ENCODE assay signal across 8 cellular contexts in genomic region chr17:64411999-64412771, GRCh38. TPM values are rescaled to one million over a fixed set of nuclear protein-coding genes. Genes with fewer than 3 reads are reported as not detected.
DNase-seq lines count a peak whose midpoint lies in the region; TF ChIP-seq lines count a peak whose summit lies in the region.

No MANE protein-coding gene starts in this region.

- CTCF ChIA-PET in Caco-2 (lab: Charles Lee) (no interaction called here), mammary epithelial cell (lab: Charles Lee; ENCODE audit: low non-redundant PET) (no interaction called here)

- BruUV-seq in Caco-2 (replicated peaks; lab: Mats Ljungman, UMichigan) (no TSS peak), mammary epithelial cell (replicated peaks; lab: Mats Ljungman, UMichigan) (no TSS peak)

- TF ChIP-seq CTCF in endodermal cell (conservative IDR thresholded peaks at IDR 0.05) = no peak
- no peak for TF ChIP-seq CTCF in type B pancreatic cell (conservative IDR thresholded peaks at IDR 0.05)
- no peak for TF ChIP-seq CTCF in Caco-2 (IDR thresholded peaks at IDR 0.05; ENCODE audit: insufficient read depth in 1 of 2, low read depth in 1 of 2, low read length in 1 of 2, severe bottlenecking in 1 of 2, unreplicated experiment in 1 of 2)
- TF ChIP-seq CTCF in mammary epithelial cell (conservative IDR thresholded peaks at IDR 0.05 in 1 of 2, IDR thresholded peaks at IDR 0.05 in 1 of 2; ENCODE audit: extremely low read depth in 1 of 2, insufficient read depth in 1 of 2, low read depth in 1 of 2, low read length in 2 of 2) = no peak

- H2AK5ac ChIP-seq in mesendoderm (ENCODE audit: low read length) = no peak overlapping the region

- H3K4me3 ChIP-seq in endodermal cell (ENCODE audit: low read length) = peak overlapping the region; percentile 64
- no peak overlapping the region for H3K4me3 ChIP-seq in mesendoderm (ENCODE audit: low read length)
- H3K4me3 ChIP-seq in Caco-2 (ENCODE audit: low read depth, low read length) = no peak overlapping the region
- no peak overlapping the region for H3K4me3 ChIP-seq in mammary epithelial cell (replicated peaks in 1 of 3; ENCODE audit: insufficient read depth in 1 of 3, low read depth in 2 of 3, low read length in 3 of 3)

- 40 to 44% methylated on average over 14 to 24 of the region's 24 CpGs for WGBS in endodermal cell (ENCODE audit: insufficient coverage in 1 of 2, insufficient read length in 1 of 2), 2 experiments
- whole genome bisulfite sequencing in mesendoderm (ENCODE audit: extremely low coverage, insufficient coverage, low lambda C conversion rate) = no CpG with 5 or more reads among the region's 24 CpGs
- WGBS in mammary epithelial cell (ENCODE audit: low coverage, missing lambda C conversion rate) = 79% methylated on average over 18 of the region's 24 CpGs

- no peaks in the 10 kb centered on the region for H3K9me3 ChIP-seq in endodermal cell (ENCODE audit: control insufficient read depth, low read length)
- H3K9me3 ChIP-seq in Caco-2 = no peaks in the 10 kb centered on the region
- H3K9me3 ChIP-seq in mammary epithelial cell (replicated peaks; ENCODE audit: insufficient read depth, low read length) = no peaks in the 10 kb centered on the region

- H4K5ac ChIP-seq in mesendoderm (ENCODE audit: low read length) = no peak overlapping the region

- H3K27ac ChIP-seq in endodermal cell (ENCODE audit: low read depth, low read length) (peak overlapping the region; percentile 74), mesendoderm (ENCODE audit: low read depth, low read length) (peak overlapping the region; percentile 65), mammary epithelial cell (ENCODE audit: insufficient read depth, low read depth, low read length) (no peak overlapping the region)

- H3K4me3 Mint-ChIP-seq in endodermal cell = peak overlapping the region; percentile 41
- peak overlapping the region; percentile 82 for H3K4me3 Mint-ChIP-seq in type B pancreatic cell
- H3K4me3 Mint-ChIP-seq in Caco-2 (ENCODE audit: unreplicated experiment) = no peak overlapping the region

- peaks cover 1% of the 10 kb centered on the region for H3K9me3 Mint-ChIP-seq in endodermal cell
- no peaks in the 10 kb centered on the region for H3K9me3 Mint-ChIP-seq in type B pancreatic cell
- no peaks in the 10 kb centered on the region for H3K9me3 Mint-ChIP-seq in Caco-2 (ENCODE audit: unreplicated experiment)

- H3K4me1 Mint-ChIP-seq in endodermal cell = peaks cover 25% of the 10 kb centered on the region
- H3K4me1 Mint-ChIP-seq in type B pancreatic cell (ENCODE audit: unreplicated experiment) = peaks cover 9% of the 10 kb centered on the region
- H3K4me1 Mint-ChIP-seq in Caco-2 (ENCODE audit: low read depth, unreplicated experiment) = no peaks in the 10 kb centered on the region

- no peak overlapping the region for H3K23ac ChIP-seq in mesendoderm (ENCODE audit: low read length)

- peak overlapping the region; percentile 6 for H3K18ac ChIP-seq in mesendoderm (ENCODE audit: low read length)

- H3K56ac ChIP-seq in mesendoderm (ENCODE audit: low read length) = peak overlapping the region; percentile 89

- H3K4me2 ChIP-seq in mesendoderm (ENCODE audit: low read length) (peak overlapping the region; percentile 53), mammary epithelial cell (ENCODE audit: insufficient read depth, low read depth, low read length) (no peak overlapping the region)

- no peaks in the 10 kb centered on the region for H4K20me1 ChIP-seq in mammary epithelial cell (ENCODE audit: insufficient read depth, low read length)

- H3K27me3 ChIP-seq in endodermal cell (ENCODE audit: control insufficient read depth, insufficient read depth, low read length, poor library complexity, severe bottlenecking) (no peaks in the 10 kb centered on the region), mesendoderm (ENCODE audit: insufficient read depth, low read length, poor library complexity) (no peaks in the 10 kb centered on the region), Caco-2 (replicated peaks; ENCODE audit: control insufficient read depth, insufficient read depth, low read length) (no peaks in the 10 kb centered on the region), mammary epithelial cell (ENCODE audit: insufficient read depth, low read length) (no peaks in the 10 kb centered on the region)

- no peak overlapping the region for H2BK5ac ChIP-seq in mesendoderm (ENCODE audit: low read length)

- dilution Hi-C loops in mammary epithelial cell (cut with HindIII; ENCODE audit: low sequenced_read_pairs) = no loop called here

- H3K36me3 Mint-ChIP-seq in endodermal cell (ENCODE audit: low read depth) (no peaks in the 10 kb centered on the region), type B pancreatic cell (no peaks in the 10 kb centered on the region), Caco-2 (ENCODE audit: insufficient read depth, unreplicated experiment) (no peaks in the 10 kb centered on the region)

- no peaks in the 10 kb centered on the region for H3K36me3 ChIP-seq in endodermal cell (ENCODE audit: control insufficient read depth, insufficient read depth, low read length)
- H3K36me3 ChIP-seq in mesendoderm (ENCODE audit: control insufficient read depth, insufficient read depth, low read length) = no peaks in the 10 kb centered on the region
- H3K36me3 ChIP-seq in Caco-2 (ENCODE audit: control insufficient read depth, insufficient read depth, low read length) = no peaks in the 10 kb centered on the region
- no peaks in the 10 kb centered on the region for H3K36me3 ChIP-seq in mammary epithelial cell (ENCODE audit: insufficient read depth, low read length)

- no peak overlapping the region for H4K8ac ChIP-seq in mesendoderm (ENCODE audit: low read depth, low read length)

- no peak overlapping the region for H3K4ac ChIP-seq in mesendoderm (ENCODE audit: low read depth, low read length)

- no peak overlapping the region for H2AFZ ChIP-seq in mammary epithelial cell (ENCODE audit: low read depth, low read length)

- no peak overlapping the region for H2BK15ac ChIP-seq in mesendoderm (replicated peaks; ENCODE audit: low read depth)

- DNase-seq in G401 (ENCODE audit: low spot score) (peak; percentile 72), NCI-H82 treated with DMSO at 0.1 percent for 48 hours (lab: John Stamatoyannopoulos, UW; ENCODE audit: unreplicated experiment) (peak; percentile 28), endodermal cell (peak; percentile 94), mesendoderm (peak; percentile 94), type B pancreatic cell (ENCODE audit: extremely low spot score, unreplicated experiment) (no peak), GOT3 (lab: John Stamatoyannopoulos, UW) (no peak), Caco-2 (no peak), mammary epithelial cell (no peak)

- peak overlapping the region; percentile 93 for H3K27ac Mint-ChIP-seq in endodermal cell
- H3K27ac Mint-ChIP-seq in type B pancreatic cell = peak overlapping the region; percentile 76
- no peak overlapping the region for H3K27ac Mint-ChIP-seq in Caco-2 (ENCODE audit: unreplicated experiment)

- H3K79me1 ChIP-seq in mesendoderm (ENCODE audit: low read length) = no peaks in the 10 kb centered on the region

- intact Hi-C loops in Caco-2 (cut with micrococcal nuclease; ENCODE audit: unreplicated experiment) (no loop called here), mammary epithelial cell (cut with micrococcal nuclease) (loop anchor here (10.0 kb wide), 1 partner anchor 497 kb away; the partner anchor contains the start of genes CSHL1 and GH1)

- H3K4me1 ChIP-seq in endodermal cell (ENCODE audit: control insufficient read depth, insufficient read depth, low read length) (peaks cover 8% of the 10 kb centered on the region), mesendoderm (ENCODE audit: control insufficient read depth, low read depth, low read length) (no peaks in the 10 kb centered on the region), Caco-2 (peaks cover 4% of the 10 kb centered on the region), mammary epithelial cell (ENCODE audit: insufficient read depth, low read length) (no peaks in the 10 kb centered on the region)

- H3K27me3 Mint-ChIP-seq in endodermal cell (ENCODE audit: insufficient read depth) (no peaks in the 10 kb centered on the region), type B pancreatic cell (peaks cover 4% of the 10 kb centered on the region), Caco-2 (ENCODE audit: insufficient read depth, unreplicated experiment) (no peaks in the 10 kb centered on the region)

- in situ Hi-C loops in G401 (cut with HindIII; ENCODE audit: low sequenced_read_pairs) (no loop called here), mammary epithelial cell (cut with MboI; ENCODE audit: low sequenced_read_pairs in 2 of 2) (no loop called here)

- H2BK120ac ChIP-seq in mesendoderm (ENCODE audit: low read depth, low read length) = no peak overlapping the region

- no peaks in the 10 kb centered on the region for H3K79me2 ChIP-seq in mesendoderm (ENCODE audit: control insufficient read depth, insufficient read depth, low read length)
- no peaks in the 10 kb centered on the region for H3K79me2 ChIP-seq in mammary epithelial cell (ENCODE audit: insufficient read depth, low read length)

- H3K9ac ChIP-seq in endodermal cell (ENCODE audit: extremely low read depth, low read length, poor library complexity, severe bottlenecking) (peak overlapping the region; percentile 56), mesendoderm (ENCODE audit: low read length) (peak overlapping the region; percentile 62), mammary epithelial cell (ENCODE audit: insufficient read depth, low read length) (no peak overlapping the region)

- POLR2A ChIA-PET in Caco-2 (lab: Charles Lee) = interaction anchor here (0.6 kb wide), 1 partner anchor 108 kb away, joined by 4 read pairs; no protein-coding TSS in a partner anchor

RNA-seq across cellular contexts. Expression of gene PECAM1, which starts 21.5 kb away (rescaled TPM):
- total RNA-seq in G401 (2014; rRNA removed; shearing (Covaris generic)) = 0.06 TPM in 1 of 2 replicates, not detected in the other
- total RNA-seq in endodermal cell = under 1 TPM; 0.33 to 0.86 TPM
- polyA plus RNA-seq in endodermal cell (2013, experiment 1 of 2) = 0.39 TPM
- 1.2 TPM for polyA plus RNA-seq in endodermal cell (2013, experiment 2 of 2)
- polyA plus RNA-seq in mesendoderm (2013, experiment 1 of 2) = 0.14 TPM
- polyA plus RNA-seq in mesendoderm (2013, experiment 2 of 2) = 0.07 TPM
- total RNA-seq in type B pancreatic cell (ENCODE audit: low replicate concordance) = 0.21 TPM in 1 of 2 replicates, not detected in the other
- 4.0 and 4.7 TPM in 2 replicates for total RNA-seq in Caco-2 (2022)
- total RNA-seq in mammary epithelial cell = under 1 TPM in 1 of 2 donors, not detected in 1; 0.42 TPM
- 0.01 TPM for polyA plus RNA-seq in mammary epithelial cell
- not detected for polyA minus RNA-seq in mammary epithelial cell

RNA-seq across cellular contexts. Expression of gene MILR1, which starts 36.7 kb away (rescaled TPM):
- not detected in 2 replicates for total RNA-seq in G401 (2014; rRNA removed; shearing (Covaris generic))
- total RNA-seq in endodermal cell = under 1 TPM in 1 of 2 donors, not detected in 1; 0.80 TPM
- polyA plus RNA-seq in endodermal cell (2013, experiment 1 of 2) = not detected
- not detected for polyA plus RNA-seq in endodermal cell (2013, experiment 2 of 2)
- not detected for polyA plus RNA-seq in mesendoderm (2013, experiment 1 of 2)
- not detected for polyA plus RNA-seq in mesendoderm (2013, experiment 2 of 2)
- not detected in 2 replicates for total RNA-seq in type B pancreatic cell (ENCODE audit: low replicate concordance)
- not detected in 2 replicates for total RNA-seq in Caco-2 (2022)
- under 1 TPM in 1 of 2 donors, not detected in 1; 0.33 TPM for total RNA-seq in mammary epithelial cell
- 2.5 TPM for polyA plus RNA-seq in mammary epithelial cell
- not detected for polyA minus RNA-seq in mammary epithelial cell

Comparison
In these comparisons a context has a peak if more than half of its experiments do, and no peak if none do; other contexts are left out.
1. DNase-seq: peak in G401 (single experiment), NCI-H82 treated with DMSO at 0.1 percent for 48 hours (single experiment), endodermal cell (single experiment) and mesendoderm (single experiment); none in type B pancreatic cell (single experiment), GOT3 (single experiment), Caco-2 (0 of 2) and mammary epithelial cell (single experiment).